ENCODE assay signal across 12 cellular contexts in the genomic region with DNA sequence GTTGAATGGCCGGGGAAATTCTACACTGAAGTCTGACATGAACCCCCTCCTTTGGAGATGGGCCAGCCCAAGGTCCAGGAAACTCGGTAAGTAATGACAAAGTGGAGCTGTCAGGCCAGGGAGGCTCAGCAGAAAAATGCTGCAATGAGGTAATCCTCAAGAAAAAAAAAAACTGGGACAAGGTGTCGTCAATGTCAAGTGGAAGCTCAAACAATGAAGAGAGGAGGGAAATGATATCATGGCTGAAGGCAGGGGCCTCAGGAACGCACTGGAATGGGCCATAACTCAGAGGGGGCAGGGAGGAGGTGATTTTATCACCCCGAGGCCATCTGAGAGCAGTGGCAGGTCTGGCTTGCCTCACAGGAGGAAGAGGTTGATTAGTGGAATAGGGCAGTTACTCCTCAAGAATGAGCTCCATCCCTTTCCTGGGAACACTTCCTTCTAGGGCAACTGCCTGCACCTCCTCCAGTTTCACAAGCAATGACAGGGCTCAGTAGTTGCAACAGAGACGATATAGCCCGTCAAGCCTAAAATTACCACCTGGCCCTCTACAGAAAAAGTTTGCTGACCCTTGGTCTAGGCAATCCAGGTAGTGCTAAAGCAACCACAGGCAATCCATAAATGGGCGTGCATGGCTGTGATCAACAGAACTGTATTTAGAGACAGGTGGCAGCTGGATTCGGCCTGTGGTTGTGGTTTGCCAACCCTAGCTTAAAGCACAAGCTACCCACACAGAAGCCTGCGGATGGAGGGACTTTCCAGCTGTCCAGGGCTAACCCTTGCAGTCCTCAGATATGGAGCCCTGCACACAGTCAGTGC.
A peak's percentile ranks its signal among the peaks of the same experiment; 100 is the strongest.
DNase-seq lines count a peak whose midpoint lies in the region; ATAC-seq, FAIRE-seq and TF ChIP-seq lines count a peak whose summit lies in the region.
"Had no signal": no experiment of that assay in that cellular context is flagged by ENCODE, and none has a peak within 500 bp of the region (broad histone marks: within the 10 kb centered on the region; RNA-seq: fewer than 3 reads in every experiment).

No MANE protein-coding gene starts in this region.

- H3F3A ChIP-seq in Loucy (ENCODE audit: low read depth), result no peaks in the 10 kb centered on the region

- peak; percentile 82 for ATAC-seq in K562
- no peak for ATAC-seq in HG02840 (IDR thresholded peaks at IDR 0.05; ENCODE audit: low FRiP score, unreplicated experiment)

- WGBS in K562 (ENCODE audit: insufficient coverage, low coverage, missing lambda C conversion rate), result 18% methylated on average over 7 of the region's 10 CpGs
- WGBS in liver, result 35% methylated on average over 10 of the region's 10 CpGs

- POLR2A ChIA-PET in K562 (lab: Yijun Ruan, JAX), result interaction anchor here (0.5 to 1.1 kb wide), 4 partner anchors 16 to 448 kb away, joined by 3 to 4 read pairs (median 3); no protein-coding TSS in a partner anchor
- POLR2A ChIA-PET in OCI-LY7 (lab: Charles Lee), result no interaction called here

- no peak for TF ChIP-seq POLR2A in K562 (conservative IDR thresholded peaks at IDR 0.05)

- BruUV-seq in K562 (replicated peaks; lab: Mats Ljungman, UMichigan) (no TSS peak), OCI-LY7 (replicated peaks; lab: Mats Ljungman, UMichigan) (no TSS peak)

- H3K27me3 ChIP-seq in BLaER1, result no peaks in the 10 kb centered on the region
- H3K27me3 ChIP-seq in Loucy (ENCODE audit: insufficient read depth, low read length, poor library complexity, severe bottlenecking), result no peaks in the 10 kb centered on the region
- H3K27me3 ChIP-seq in K562 (ENCODE audit: control insufficient read depth in 2 of 2, insufficient read depth in 2 of 2, low read length in 2 of 2), result no peaks in the 10 kb centered on the region; a peak in 1 of 5 replicates
- H3K27me3 ChIP-seq in liver (ENCODE audit: control insufficient read depth in 4 of 4, insufficient read depth in 4 of 4, low read length in 3 of 4), result no peaks in the 10 kb centered on the region

- no peaks in the 10 kb centered on the region for H4K20me1 ChIP-seq in BLaER1
- no peaks in the 10 kb centered on the region for H4K20me1 ChIP-seq in Loucy (ENCODE audit: insufficient read depth, low read length, poor library complexity, severe bottlenecking)
- H4K20me1 ChIP-seq in K562 (replicated peaks; ENCODE audit: control insufficient read depth, insufficient read depth, low read length), result no peaks in the 10 kb centered on the region
- no peaks in the 10 kb centered on the region for H4K20me1 ChIP-seq in OCI-LY7 (ENCODE audit: insufficient read depth, low read length)

- H2AFZ ChIP-seq in Loucy (ENCODE audit: low read length), result no peak overlapping the region
- peak overlapping the region; percentile 68 for H2AFZ ChIP-seq in K562 (ENCODE audit: low read depth, low read length)
- H2AFZ ChIP-seq in OCI-LY7 (ENCODE audit: low read length), result no peak overlapping the region

- H3K79me2 ChIP-seq in Loucy (ENCODE audit: insufficient read depth, low read length), result no peaks in the 10 kb centered on the region
- no peaks in the 10 kb centered on the region for H3K79me2 ChIP-seq in K562 (ENCODE audit: control insufficient read depth, insufficient read depth, low read length)
- no peaks in the 10 kb centered on the region for H3K79me2 ChIP-seq in OCI-LY7 (ENCODE audit: insufficient read depth, low read depth, low read length)

- CTCF ChIA-PET in K562 (lab: Yijun Ruan, JAX; ENCODE audit: low intra/inter-chr PET ratio), result no interaction called here
- CTCF ChIA-PET in OCI-LY7 (lab: Charles Lee; ENCODE audit: unreplicated experiment), result no interaction called here

- H3K4me1 ChIP-seq in BLaER1 (peaks cover 9% of the 10 kb centered on the region), Loucy (ENCODE audit: insufficient read depth, low read length, poor library complexity, severe bottlenecking) (no peaks in the 10 kb centered on the region), K562 (replicated peaks in 1 of 2; ENCODE audit: control insufficient read depth in 2 of 2, insufficient read depth in 2 of 2, low read length in 2 of 2) (peaks cover 10 to 24% of the 10 kb centered on the region in 2 experiments), liver (ENCODE audit: control insufficient read depth in 4 of 4, insufficient read depth in 4 of 4, low read length in 3 of 4) (peaks cover 0 to 14% (median 9%) of the 10 kb centered on the region in 4 donors), OCI-LY7 (ENCODE audit: insufficient read depth, low read length, poor library complexity, severe bottlenecking) (no peaks in the 10 kb centered on the region)

- TF ChIP-seq RAD21 in K562 (CRISPR knock-in tag; conservative IDR thresholded peaks at IDR 0.05 in 1 of 2, IDR thresholded peaks at IDR 0.05 in 1 of 2) (no peak), liver (IDR thresholded peaks at IDR 0.05) (peak; percentile 64 to 75)

- no peaks in the 10 kb centered on the region for H3K9me1 ChIP-seq in K562 (ENCODE audit: control insufficient read depth, insufficient read depth, low read length)

- DNase-seq in K562 (ENCODE audit: extremely low read depth in 1 of 4, low spot score in 3 of 4) (peak in 2 of 4 experiments; percentile 54 to 56), OCI-LY7 (ENCODE audit: low spot score) (no peak)
- DNase-seq in effector CD4-positive, alpha-beta T cell, result no peak
- no peak for DNase-seq in activated CD4-positive, CD25-positive, alpha-beta regulatory T cell treated with anti-CD3 and anti-CD28 coated beads, Interleukin-2, amount 50 U/mL, for 72 hours
- DNase-seq: foreskin melanocyte, NCI-H345 had no signal

- no peak overlapping the region for H3K4me3 ChIP-seq in BLaER1
- no peak overlapping the region for H3K4me3 ChIP-seq in Loucy (ENCODE audit: low read length, poor library complexity, severe bottlenecking)
- H3K4me3 ChIP-seq in K562, result no peak overlapping the region
- H3K4me3 ChIP-seq in liver (ENCODE audit: low read depth in 1 of 3, low read length in 3 of 3), result no peak overlapping the region
- no peak overlapping the region for H3K4me3 ChIP-seq in OCI-LY7 (ENCODE audit: low read depth, low read length, poor library complexity, severe bottlenecking)
- H3K4me3 ChIP-seq: thoracic aorta had no signal

- H3K9me3 ChIP-seq in BLaER1 (no peaks in the 10 kb centered on the region), Loucy (ENCODE audit: insufficient read depth, low read depth, low read length) (no peaks in the 10 kb centered on the region), K562 (replicated peaks; ENCODE audit: control insufficient read depth, insufficient read depth, low read depth, low read length) (no peaks in the 10 kb centered on the region), liver (ENCODE audit: control insufficient read depth in 4 of 4, low read length in 3 of 4) (no peaks in the 10 kb centered on the region), OCI-LY7 (ENCODE audit: low read length) (no peaks in the 10 kb centered on the region)
- H3K9me3 ChIP-seq: thoracic aorta had no signal

- TF ChIP-seq EP300 in K562 (IDR thresholded peaks at IDR 0.05; ENCODE audit: low read length), result peak; percentile 33

- H3K36me3 ChIP-seq in BLaER1 (no peaks in the 10 kb centered on the region), Loucy (ENCODE audit: insufficient read depth, low read length) (no peaks in the 10 kb centered on the region), K562 (ENCODE audit: control insufficient read depth, insufficient read depth, low read length) (no peaks in the 10 kb centered on the region), liver (ENCODE audit: control insufficient read depth in 4 of 4, insufficient read depth in 3 of 4, low read depth in 1 of 4, low read length in 3 of 4) (no peaks in the 10 kb centered on the region), OCI-LY7 (ENCODE audit: insufficient read depth, low read length) (no peaks in the 10 kb centered on the region)
- H3K36me3 ChIP-seq: thoracic aorta had no signal

- FAIRE-seq in K562 (lab: Jason Lieb, UNC), result peak; percentile 6
- FAIRE-seq: H54 had no signal

- intact Hi-C loops in K562 (cut with micrococcal nuclease), result loop anchor here (10.0 kb wide), 1 partner anchor 85 kb away; no protein-coding TSS in a partner anchor
- intact Hi-C loops in OCI-LY7 (cut with micrococcal nuclease; ENCODE audit: unreplicated experiment), result no loop called here

- H3K9ac ChIP-seq in BLaER1 (no peak overlapping the region), Loucy (ENCODE audit: low read depth, low read length, poor library complexity, severe bottlenecking) (no peak overlapping the region), K562 (ENCODE audit: insufficient read depth in 1 of 2, low read depth in 2 of 2, low read length in 2 of 2) (0 out of 4 replicates have a peak overlapping the region, but pooled peaks of 1 of the 2 experiments have one; percentile 9), liver (ENCODE audit: low read depth in 1 of 2, low read length in 2 of 2) (no peak overlapping the region)

- in situ Hi-C loops in K562 (cut with MboI), result loop anchor here (25.0 kb wide), 1 partner anchor 672 kb away; no protein-coding TSS in a partner anchor

- H3K9me2 ChIP-seq in Loucy (replicated peaks; ENCODE audit: low read depth, low read length), result no peaks in the 10 kb centered on the region
- no peaks in the 10 kb centered on the region for H3K9me2 ChIP-seq in OCI-LY7 (ENCODE audit: insufficient read depth, low read length)

- peak overlapping the region; percentile 17; the same call in 1 of the 2 replicates for H3K4me2 ChIP-seq in BLaER1
- peak overlapping the region; percentile 7 for H3K4me2 ChIP-seq in Loucy (ENCODE audit: low read depth, low read length, poor library complexity, severe bottlenecking)
- H3K4me2 ChIP-seq in K562 (ENCODE audit: insufficient read depth, low read length), result peak overlapping the region; percentile 43
- H3K4me2 ChIP-seq in OCI-LY7 (ENCODE audit: low read length), result no peak overlapping the region

- H3K27ac ChIP-seq in BLaER1 (no peak overlapping the region), K562 (ENCODE audit: extremely low read depth, low read depth, low read length) (peak overlapping the region; percentile 35; the same call in 2 of the 3 replicates), liver (ENCODE audit: low read depth in 1 of 2, low read length in 2 of 2) (peak overlapping the region; percentile 32 to 43), OCI-LY7 (ENCODE audit: low read depth, low read length, poor library complexity, severe bottlenecking) (no peak overlapping the region)
- H3K27ac ChIP-seq: thoracic aorta had no signal

- TF ChIP-seq CTCF in Loucy (conservative IDR thresholded peaks at IDR 0.05; ENCODE audit: low read length) (no peak), K562 (IDR thresholded peaks at IDR 0.05 in 2 of 3, conservative IDR thresholded peaks at IDR 0.05 in 1 of 3; ENCODE audit: insufficient read depth in 2 of 3, low read depth in 1 of 3, low read length in 3 of 3) (no peak), liver (IDR thresholded peaks at IDR 0.05; ENCODE audit: low read depth, low read length, missing input control) (no peak), OCI-LY7 (conservative IDR thresholded peaks at IDR 0.05; ENCODE audit: low read length) (no peak)

TF ChIP-seq in K562, 482 proteins besides CTCF, POLR2A, EP300 and RAD21 (continues in another document):
- TF ChIP-seq SMC3 (conservative IDR thresholded peaks at IDR 0.05; ENCODE audit: insufficient read depth, low read depth, low read length), result no peak
- TF ChIP-seq NFYB (IDR thresholded peaks at IDR 0.05; ENCODE audit: extremely low read depth, insufficient read length), result no peak

TF ChIP-seq in liver, 16 proteins besides CTCF, POLR2A, EP300 and RAD21 (continues in another document):
- TF ChIP-seq HNF4G (IDR thresholded peaks at IDR 0.05) (peak; percentile 56), TAF1 (conservative IDR thresholded peaks at IDR 0.05) (no peak), EGR1 (IDR thresholded peaks at IDR 0.05; ENCODE audit: low read depth in 2 of 2) (no peak), NR2F2 (IDR thresholded peaks at IDR 0.05) (no peak)

Comparison
In these comparisons a context has a peak if more than half of its experiments do, and no peak if none do; other contexts are left out.
1. H3K27ac ChIP-seq: peak in K562 (single experiment) and liver (2 of 2); none in BLaER1 (single experiment) and OCI-LY7 (single experiment).